8 cellular contexts compared by ENCODE assay signal in the genomic region with DNA sequence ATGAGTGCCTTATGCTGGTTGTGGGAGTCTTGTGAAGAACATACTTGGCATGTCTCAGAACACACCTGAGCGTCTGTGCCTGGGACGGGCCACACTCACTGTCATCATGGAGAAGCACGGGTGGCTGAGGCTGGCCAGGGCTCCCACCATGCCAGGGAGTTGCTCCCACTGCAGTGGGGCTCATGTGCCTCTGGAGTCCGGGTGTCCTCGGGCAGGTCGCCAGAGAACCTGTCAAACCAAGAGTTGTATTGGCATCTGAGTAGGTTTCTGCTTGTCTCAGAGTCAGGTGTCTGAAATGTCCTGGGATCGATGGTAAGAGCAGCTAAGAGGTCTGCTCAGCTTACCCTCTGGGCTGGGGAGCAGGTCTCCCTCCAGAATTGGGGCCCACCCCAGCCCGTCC.
"Had no signal": no experiment of that assay in that cellular context is flagged by ENCODE, and none has a peak within 500 bp of the region (broad histone marks: within the 10 kb centered on the region; RNA-seq: fewer than 3 reads in every experiment).

No MANE protein-coding gene starts in this region.

- FAIRE-seq: H1, H54, HTR-8/SVneo had no signal

- ATAC-seq: GM23338 had no signal

- DNase-seq: H9, HCEC 1CT, IMR-90, KBM-7 had no signal

- H2AFZ ChIP-seq: GM23338 had no signal

- H3K4me2 ChIP-seq: GM23338 had no signal

- H3K4me3 ChIP-seq: GM23338 had no signal
